Comparison of ENCODE assay signal across 11 cellular contexts in genomic region chr2:20599001-20599600, GRCh38. TPM values are rescaled to one million over a fixed set of nuclear protein-coding genes. Genes with fewer than 3 reads are reported as not detected.
DNase-seq lines count a peak whose midpoint lies in the region; ATAC-seq, FAIRE-seq and TF ChIP-seq lines count a peak whose summit lies in the region.
"Had no signal": no experiment of that assay in that cellular context is flagged by ENCODE, and none has a peak within 500 bp of the region (broad histone marks: within the 10 kb centered on the region; RNA-seq: fewer than 3 reads in every experiment).

No MANE protein-coding gene starts in this region.

- CTCF ChIA-PET in K562 (lab: Yijun Ruan, JAX; ENCODE audit: low intra/inter-chr PET ratio), result no interaction called here

- peak overlapping the region in 1 of 2 experiments; percentile 28; a peak in 2 of 4 replicates for H3K9ac ChIP-seq in K562 (ENCODE audit: insufficient read depth in 1 of 2, low read depth in 2 of 2, low read length in 2 of 2)

- peaks cover 21 to 46% of the 10 kb centered on the region in 2 experiments for H3K4me1 ChIP-seq in K562 (replicated peaks in 1 of 2; ENCODE audit: control insufficient read depth in 2 of 2, insufficient read depth in 2 of 2, low read length in 2 of 2)
- peaks cover 1% of the 10 kb centered on the region; the same call in 1 of the 2 replicates for H3K4me1 ChIP-seq in iPS DF 6.9 (ENCODE audit: control insufficient read depth, insufficient read depth, low read length)

- no peak for FAIRE-seq in K562 (lab: Jason Lieb, UNC)
- FAIRE-seq: colon had no signal

- H3K79me2 ChIP-seq in K562 (ENCODE audit: control insufficient read depth, insufficient read depth, low read length), result no peaks in the 10 kb centered on the region

- ATAC-seq in K562 (no peak), HG03571 (IDR thresholded peaks at IDR 0.05; ENCODE audit: unreplicated experiment) (no peak)
- ATAC-seq: PC-3 had no signal

- no peak overlapping the region for H3K4me2 ChIP-seq in K562 (ENCODE audit: insufficient read depth, low read length)

- H2AFZ ChIP-seq in K562 (ENCODE audit: low read depth, low read length), result no peak overlapping the region

- H3K4me3 ChIP-seq in K562, result no peak overlapping the region
- H3K4me3 ChIP-seq in iPS DF 6.9 (ENCODE audit: low read length), result peak overlapping the region; percentile 8; the same call in 1 of the 2 replicates

- no peak for TF ChIP-seq POLR2A in K562 (conservative IDR thresholded peaks at IDR 0.05)

- H3K9me1 ChIP-seq in K562 (ENCODE audit: control insufficient read depth, insufficient read depth, low read length), result peaks cover 4% of the 10 kb centered on the region

- H3K9me3 ChIP-seq in K562 (replicated peaks; ENCODE audit: control insufficient read depth, insufficient read depth, low read depth, low read length) (no peaks in the 10 kb centered on the region), iPS DF 6.9 (ENCODE audit: control insufficient read depth, insufficient read depth, low read length) (no peaks in the 10 kb centered on the region)

- intact Hi-C loops in K562 (cut with micrococcal nuclease), result no loop called here

- no TSS peak for BruUV-seq in K562 (replicated peaks; lab: Mats Ljungman, UMichigan)

- DNase-seq in Ammon's horn (ENCODE audit: low spot score) (peak; percentile 80), K562 (ENCODE audit: extremely low read depth in 1 of 4, low spot score in 3 of 4) (no peak), iPS DF 6.9 (ENCODE audit: low read depth, low spot score) (no peak), pons (ENCODE audit: low spot score) (peak; percentile 81), DMS153 treated with DMSO at 0.1 percent for 48 hours (lab: John Stamatoyannopoulos, UW; ENCODE audit: unreplicated experiment) (no peak), T-helper 9 cell (no peak)
- no peak for DNase-seq in stimulated activated CD4-positive, alpha-beta T cell treated with anti-CD3 and anti-CD28 coated beads, Interleukin-4, amount 100 ng/mL, for 1 hour
- DNase-seq: activated T-cell treated with anti-CD3 and anti-CD28 coated beads, Interleukin-2, amount 50 U/mL, for 24 hours; PC-3 had no signal

- TF ChIP-seq CTCF in K562 (IDR thresholded peaks at IDR 0.05 in 2 of 3, conservative IDR thresholded peaks at IDR 0.05 in 1 of 3; ENCODE audit: insufficient read depth in 2 of 3, low read depth in 1 of 3, low read length in 3 of 3), result no peak

- H3K27ac ChIP-seq in K562 (ENCODE audit: extremely low read depth, low read depth, low read length) (no peak overlapping the region), iPS DF 6.9 (ENCODE audit: low read length) (no peak overlapping the region)

- no peak for TF ChIP-seq EP300 in K562 (IDR thresholded peaks at IDR 0.05; ENCODE audit: low read length)

- H3K27me3 ChIP-seq in K562 (ENCODE audit: control insufficient read depth in 2 of 2, insufficient read depth in 2 of 2, low read length in 2 of 2), result no peaks in the 10 kb centered on the region
- H3K27me3 ChIP-seq in iPS DF 6.9 (ENCODE audit: control insufficient read depth, insufficient read depth, low read length), result no peaks in the 10 kb centered on the region

- 71% methylated on average over 10 of the region's 12 CpGs for WGBS in K562 (ENCODE audit: insufficient coverage, low coverage, missing lambda C conversion rate)
- WGBS in iPS DF 6.9 (ENCODE audit: insufficient coverage, insufficient read length), result no CpG with 5 or more reads among the region's 12 CpGs

- in situ Hi-C loops in K562 (cut with MboI), result no loop called here

- POLR2A ChIA-PET in K562 (lab: Yijun Ruan, JAX), result no interaction called here

- no peaks in the 10 kb centered on the region for H4K20me1 ChIP-seq in K562 (replicated peaks; ENCODE audit: control insufficient read depth, insufficient read depth, low read length)

- no peak for TF ChIP-seq RAD21 in K562 (CRISPR knock-in tag; conservative IDR thresholded peaks at IDR 0.05 in 1 of 2, IDR thresholded peaks at IDR 0.05 in 1 of 2)

- H3K36me3 ChIP-seq in K562 (ENCODE audit: control insufficient read depth, insufficient read depth, low read length) (no peaks in the 10 kb centered on the region), iPS DF 6.9 (ENCODE audit: control insufficient read depth, insufficient read depth, low read length) (no peaks in the 10 kb centered on the region)

TF ChIP-seq in K562, 482 proteins besides CTCF, POLR2A, EP300 and RAD21:
- no peak for TF ChIP-seq ZFX (CRISPR knock-in tag; IDR thresholded peaks at IDR 0.05)
- TF ChIP-seq TSC22D4 (tag; IDR thresholded peaks at IDR 0.05), result no peak
- 0 out of 2 replicates have a peak, but pooled peaks have one; percentile 15 for TF ChIP-seq ARID1B (IDR thresholded peaks at IDR 0.05)
- TF ChIP-seq HEY1 (CRISPR knock-in tag; IDR thresholded peaks at IDR 0.05; ENCODE audit: borderline replicate concordance), result no peak
- no peak for TF ChIP-seq ZFP30 (CRISPR knock-in tag; IDR thresholded peaks at IDR 0.05; ENCODE audit: borderline replicate concordance)
- no peak for TF ChIP-seq ZBTB1 (CRISPR knock-in tag; IDR thresholded peaks at IDR 0.05; ENCODE audit: borderline replicate concordance, low read depth)
- no peak for TF ChIP-seq SMARCA5 (IDR thresholded peaks at IDR 0.05)
- TF ChIP-seq POLR2B (IDR thresholded peaks at IDR 0.05; ENCODE audit: low read depth, partially characterized antibody), result no peak
- TF ChIP-seq RCOR1 (IDR thresholded peaks at IDR 0.05; ENCODE audit: borderline replicate concordance in 1 of 2, low read depth in 2 of 2, low read length in 2 of 2), result peak in 1 of 2 experiments; percentile 34; a peak in 1 of 4 replicates
- TF ChIP-seq CBFB (CRISPR knock-in tag; IDR thresholded peaks at IDR 0.05), result no peak

RNA-seq across cellular contexts. Expression of gene HS1BP3, which starts 51.8 kb away (rescaled TPM):
- total RNA-seq in K562 (2011; cell fraction: chromatin; rRNA removed; ENCODE audit: low replicate concordance), result 4.8 and 13.7 TPM in 2 replicates
- 6.7 and 9.2 TPM in 2 replicates for total RNA-seq in K562 (2011; cell fraction: nucleolus; rRNA removed)
- 8.7 and 9.6 TPM in 2 replicates for total RNA-seq in K562 (2011; cell fraction: nucleoplasm; rRNA removed)
- total RNA-seq in K562 (2014; rRNA removed) (6.5 and 6.7 TPM in 2 replicates), K562 (2014; rRNA removed; fragmentation: Illumina TruSeq; extraction: Trizol) (2.0 and 3.5 TPM in 2 replicates), K562 (2015; rRNA removed; fragmentation: Illumina TruSeq; extraction: Trizol) (7.6 and 8.3 TPM in 2 replicates), K562 (2021) (7.4 and 7.5 TPM in 2 replicates)
- polyA plus RNA-seq in K562 (2011; rRNA removed) (3.0 and 6.5 TPM in 2 replicates), K562 (2014; fragmentation: Illumina TruSeq; extraction: Trizol) (5.9 and 6.9 TPM in 2 replicates), K562 (2014; fragmentation: Nextera tagmentation; extraction: Ambion mirVana) (under 1 TPM; 0.41 to 0.63 TPM), K562 (2014; rRNA removed) (5.9 and 6.2 TPM in 2 replicates)
- polyA plus RNA-seq in K562 (2011; cell fraction: cytosol; rRNA removed), result 3.3 and 4.1 TPM in 2 replicates
- 8.2 and 10.8 TPM in 2 replicates for polyA plus RNA-seq in K562 (2011; cell fraction: nucleus; rRNA removed)
- 7.9 and 28.0 TPM in 2 replicates for polyA plus RNA-seq in K562 (2012)
- 2.3 and 5.2 TPM in 2 replicates for polyA minus RNA-seq in K562 (2011; rRNA and poly(A)+ RNA removed)
- polyA minus RNA-seq in K562 (2011; cell fraction: cytosol; rRNA and poly(A)+ RNA removed), result 2.2 and 6.9 TPM in 2 replicates
- 9.1 and 9.4 TPM in 2 replicates for polyA minus RNA-seq in K562 (2011; cell fraction: nucleus; rRNA and poly(A)+ RNA removed)

Comparison
In these comparisons a context has a peak if more than half of its experiments do, and no peak if none do; other contexts are left out.
1. DNase-seq: peak in Ammon's horn (single experiment) and pons (single experiment); none in K562 (0 of 4), iPS DF 6.9 (single experiment), DMS153 treated with DMSO at 0.1 percent for 48 hours (single experiment), stimulated activated CD4-positive, alpha-beta T cell treated with anti-CD3 and anti-CD28 coated beads, Interleukin-4, amount 100 ng/mL, for 1 hour (single experiment) and T-helper 9 cell (single experiment).